8 cellular contexts compared by ENCODE assay signal in the genomic region with DNA sequence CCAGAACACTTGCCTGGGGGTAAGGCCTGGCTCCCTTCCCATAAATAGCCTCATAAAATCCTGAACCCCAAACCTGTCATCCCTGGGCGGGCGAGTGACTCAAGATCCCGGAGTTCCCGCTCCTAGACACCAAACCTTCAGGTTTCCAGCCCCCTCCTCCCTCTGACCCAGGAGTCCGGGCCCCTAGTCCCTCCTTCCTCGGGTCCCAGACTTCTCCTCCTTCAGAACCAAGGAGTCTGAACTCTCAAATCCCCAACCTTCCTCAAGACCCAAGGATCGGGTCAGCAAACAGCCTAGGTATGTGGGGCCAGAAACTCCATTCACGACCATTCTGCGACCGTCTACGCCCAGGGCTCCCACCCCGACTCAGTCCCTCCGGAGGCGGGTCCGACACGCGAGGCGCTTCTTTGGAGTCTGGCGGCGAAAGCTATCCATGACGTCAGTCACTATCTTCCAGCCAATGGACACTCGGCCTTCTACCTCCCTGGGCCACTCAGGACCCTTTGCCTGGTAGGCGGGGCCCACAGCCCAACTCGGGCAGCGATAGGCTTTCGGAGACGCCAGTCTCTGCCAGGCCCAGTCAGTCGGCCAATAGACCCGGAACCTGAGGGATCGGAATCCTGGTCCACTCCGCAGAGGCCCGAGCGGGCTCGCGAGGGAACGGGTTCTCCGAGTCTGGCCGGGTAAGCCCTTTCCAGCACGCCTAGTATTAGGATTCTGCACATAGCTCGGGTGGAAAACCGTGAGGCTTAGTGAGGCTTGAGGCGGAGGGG. TPM values are rescaled to one million over a fixed set of nuclear protein-coding genes. Genes with fewer than 3 reads are reported as not detected.
DNase-seq lines count a peak whose midpoint lies in the region; ATAC-seq, FAIRE-seq and TF ChIP-seq lines count a peak whose summit lies in the region.

No MANE protein-coding gene starts in this region.

- no peak overlapping the region for H2BK15ac ChIP-seq in mesendoderm (replicated peaks; ENCODE audit: low read depth)

- H3K27ac ChIP-seq in endodermal cell (ENCODE audit: low read depth, low read length) = peak overlapping the region; percentile 69
- H3K27ac ChIP-seq in mesendoderm (ENCODE audit: low read depth, low read length) = no peak overlapping the region

- no peak overlapping the region for H3K23ac ChIP-seq in mesendoderm (ENCODE audit: low read length)

- H2AK5ac ChIP-seq in mesendoderm (ENCODE audit: low read length) = no peak overlapping the region

- H3K27me3 Mint-ChIP-seq in endodermal cell (ENCODE audit: insufficient read depth) = peaks cover 25% of the 10 kb centered on the region

- H3K27me3 ChIP-seq in NT2/D1 (ENCODE audit: insufficient read depth, insufficient read length) (peaks cover 2% of the 10 kb centered on the region), endodermal cell (ENCODE audit: control insufficient read depth, insufficient read depth, low read length, poor library complexity, severe bottlenecking) (peaks cover under 1% of the 10 kb centered on the region), mesendoderm (ENCODE audit: insufficient read depth, low read length, poor library complexity) (no peaks in the 10 kb centered on the region)

- H3K79me1 ChIP-seq in mesendoderm (ENCODE audit: low read length) = peaks cover 4% of the 10 kb centered on the region

- no peaks in the 10 kb centered on the region for H3K9me3 Mint-ChIP-seq in endodermal cell

- H2BK120ac ChIP-seq in mesendoderm (ENCODE audit: low read depth, low read length) = no peak overlapping the region

- peak overlapping the region; percentile 62 for H3K18ac ChIP-seq in mesendoderm (ENCODE audit: low read length)

- peak; percentile 90 for FAIRE-seq in HTR-8/SVneo (lab: Jason Lieb, UNC)

- WGBS in endodermal cell (ENCODE audit: insufficient coverage in 1 of 2, insufficient read length in 1 of 2), 2 experiments = 1 to 2% methylated on average over 17 to 42 of the region's 42 CpGs
- WGBS in mesendoderm (ENCODE audit: extremely low coverage, insufficient coverage, low lambda C conversion rate) = no CpG with 5 or more reads among the region's 42 CpGs

- peaks cover 21% of the 10 kb centered on the region for H3K4me1 Mint-ChIP-seq in endodermal cell

- peak; percentile 98 for DNase-seq in COR-L47 (lab: John Stamatoyannopoulos, UW)
- peak; percentile 100 for DNase-seq in HTR-8/SVneo (ENCODE audit: insufficient read length, low spot score)
- DNase-seq in NT2/D1 (ENCODE audit: low read depth, low spot score) = peak; percentile 92
- DNase-seq in activated CD8-positive, alpha-beta memory T cell treated with anti-CD3 and anti-CD28 coated beads, Interleukin-2, amount 50 U/mL, for 24 hours (ENCODE audit: extremely low read depth) = peak; percentile 95
- DNase-seq in endodermal cell = peak; percentile 100
- peak; percentile 99 for DNase-seq in mesendoderm
- peak; percentile 88 for DNase-seq in stimulated activated CD8-positive, alpha-beta memory T cell treated with anti-CD3 and anti-CD28 coated beads, Interleukin-12 subunit alpha, Interleukin-12 subunit beta, amount 100 ng/mL, for 4 hours (ENCODE audit: low read depth)

- H3K4me1 ChIP-seq in NT2/D1 (ENCODE audit: insufficient read depth, insufficient read length) = peaks cover 2% of the 10 kb centered on the region
- H3K4me1 ChIP-seq in endodermal cell (ENCODE audit: control insufficient read depth, insufficient read depth, low read length) = no peaks in the 10 kb centered on the region
- H3K4me1 ChIP-seq in mesendoderm (ENCODE audit: control insufficient read depth, low read depth, low read length) = peaks cover 3% of the 10 kb centered on the region

- TF ChIP-seq CTCF in endodermal cell (conservative IDR thresholded peaks at IDR 0.05) = no peak

- H3K36me3 Mint-ChIP-seq in endodermal cell (ENCODE audit: low read depth) = peaks cover 7% of the 10 kb centered on the region

- no peaks in the 10 kb centered on the region for H3K79me2 ChIP-seq in mesendoderm (ENCODE audit: control insufficient read depth, insufficient read depth, low read length)

- H3K36me3 ChIP-seq in NT2/D1 (ENCODE audit: insufficient read depth, insufficient read length, low read length) = peaks cover 9% of the 10 kb centered on the region
- H3K36me3 ChIP-seq in endodermal cell (ENCODE audit: control insufficient read depth, insufficient read depth, low read length) = no peaks in the 10 kb centered on the region
- no peaks in the 10 kb centered on the region for H3K36me3 ChIP-seq in mesendoderm (ENCODE audit: control insufficient read depth, insufficient read depth, low read length)

- peak overlapping the region; percentile 95 for H3K56ac ChIP-seq in mesendoderm (ENCODE audit: low read length)

- peak overlapping the region; percentile 42 for H4K8ac ChIP-seq in mesendoderm (ENCODE audit: low read depth, low read length)

- H4K5ac ChIP-seq in mesendoderm (ENCODE audit: low read length) = no peak overlapping the region

- peak overlapping the region; percentile 99 for H3K27ac Mint-ChIP-seq in endodermal cell

- peak overlapping the region; percentile 78 for H3K4me3 Mint-ChIP-seq in endodermal cell

- H3K9me3 ChIP-seq in NT2/D1 (ENCODE audit: insufficient read depth, low read length) = no peaks in the 10 kb centered on the region
- H3K9me3 ChIP-seq in endodermal cell (ENCODE audit: control insufficient read depth, low read length) = no peaks in the 10 kb centered on the region

- no peak overlapping the region for H3K4ac ChIP-seq in mesendoderm (ENCODE audit: low read depth, low read length)

- peak; percentile 96 for ATAC-seq in GM21381 (IDR thresholded peaks at IDR 0.05; ENCODE audit: unreplicated experiment)

- no peak overlapping the region for H2BK5ac ChIP-seq in mesendoderm (ENCODE audit: low read length)

- peak overlapping the region; percentile 76 for H3K4me3 ChIP-seq in NT2/D1 (ENCODE audit: insufficient read length, low read depth)
- peak overlapping the region; percentile 95 for H3K4me3 ChIP-seq in endodermal cell (ENCODE audit: low read length)
- peak overlapping the region; percentile 57 for H3K4me3 ChIP-seq in mesendoderm (ENCODE audit: low read length)

- H3K9ac ChIP-seq in NT2/D1 (ENCODE audit: insufficient read length, low read depth) (peak overlapping the region; percentile 80), endodermal cell (ENCODE audit: extremely low read depth, low read length, poor library complexity, severe bottlenecking) (peak overlapping the region; percentile 67), mesendoderm (ENCODE audit: low read length) (peak overlapping the region; percentile 86)

- peak overlapping the region; percentile 79 for H3K4me2 ChIP-seq in mesendoderm (ENCODE audit: low read length)

RNA-seq across cellular contexts. Expression of a gene that starts 6.6 kb away (rescaled TPM):
- 1 to 10 TPM; 5.0 to 6.6 TPM for total RNA-seq in endodermal cell
- polyA plus RNA-seq in endodermal cell (2013, experiment 1 of 2) = 12.8 TPM
- polyA plus RNA-seq in endodermal cell (2013, experiment 2 of 2) = 12.1 TPM
- polyA plus RNA-seq in mesendoderm (2013, experiment 1 of 2) = 17.8 TPM
- 17.0 TPM for polyA plus RNA-seq in mesendoderm (2013, experiment 2 of 2)

RNA-seq across cellular contexts. Expression of a gene that starts 30.5 kb away (rescaled TPM):
- total RNA-seq in endodermal cell = 1 to 10 TPM; 5.9 to 8.1 TPM
- 6.7 TPM for polyA plus RNA-seq in endodermal cell (2013, experiment 1 of 2)
- 7.5 TPM for polyA plus RNA-seq in endodermal cell (2013, experiment 2 of 2)
- polyA plus RNA-seq in mesendoderm (2013, experiment 1 of 2) = 3.5 TPM
- 3.5 TPM for polyA plus RNA-seq in mesendoderm (2013, experiment 2 of 2)

RNA-seq across cellular contexts. Expression of a gene that starts 46.0 kb away (rescaled TPM):
- under 1 TPM in 1 of 2 donors, not detected in 1; 0.37 TPM for total RNA-seq in endodermal cell
- not detected for polyA plus RNA-seq in endodermal cell (2013, experiment 1 of 2)
- not detected for polyA plus RNA-seq in endodermal cell (2013, experiment 2 of 2)
- 0.08 TPM for polyA plus RNA-seq in mesendoderm (2013, experiment 1 of 2)
- polyA plus RNA-seq in mesendoderm (2013, experiment 2 of 2) = 0.06 TPM
